Comparison of ENCODE assay signal across 13 cellular contexts in genomic region chr10:26407406-26407969, GRCh38. TPM values are rescaled to one million over a fixed set of nuclear protein-coding genes. Genes with fewer than 3 reads are reported as not detected.
A peak's percentile ranks its signal among the peaks of the same experiment; 100 is the strongest.
DNase-seq lines count a peak whose midpoint lies in the region; ATAC-seq and TF ChIP-seq lines count a peak whose summit lies in the region.
"Had no signal": no experiment of that assay in that cellular context is flagged by ENCODE, and none has a peak within 500 bp of the region (broad histone marks: within the 10 kb centered on the region; RNA-seq: fewer than 3 reads in every experiment).

No MANE protein-coding gene starts in this region.

- ATAC-seq in HG02970 (IDR thresholded peaks at IDR 0.05; ENCODE audit: low FRiP score, unreplicated experiment) = no peak

- TF ChIP-seq CTCF in type B pancreatic cell (conservative IDR thresholded peaks at IDR 0.05) = no peak

- no peak overlapping the region for H3K4me3 Mint-ChIP-seq in type B pancreatic cell
- H3K4me3 Mint-ChIP-seq in activated CD4-positive, alpha-beta T cell treated with anti-CD3 and anti-CD28 coated beads, Interleukin-2, amount 10 ng/mL, durations not matched to agents 7 days and 5 days = no peak overlapping the region
- H3K4me3 Mint-ChIP-seq: naive B cell had no signal

- peaks cover 5% of the 10 kb centered on the region for H3K4me1 Mint-ChIP-seq in type B pancreatic cell (ENCODE audit: unreplicated experiment)
- H3K4me1 Mint-ChIP-seq in activated CD4-positive, alpha-beta T cell treated with anti-CD3 and anti-CD28 coated beads, Interleukin-2, amount 10 ng/mL, durations not matched to agents 7 days and 5 days = no peaks in the 10 kb centered on the region

- DNase-seq in AG08395 (ENCODE audit: low spot score) = peak; percentile 4
- peak; percentile 6 for DNase-seq in ELF-1 (ENCODE audit: low read depth, low spot score)
- DNase-seq in SW480 (ENCODE audit: low spot score) = peak; percentile 5
- DNase-seq in islet precursor cell = peak; percentile 93
- DNase-seq in type B pancreatic cell (ENCODE audit: extremely low spot score, unreplicated experiment) = no peak
- DNase-seq in activated CD4-positive, alpha-beta T cell treated with anti-CD3 and anti-CD28 coated beads, Interleukin-2, amount 10 ng/mL, durations not matched to agents 7 days and 5 days = no peak
- no peak for DNase-seq in G401 (ENCODE audit: low spot score)
- DNase-seq: activated CD4-positive, alpha-beta T cell treated with anti-CD3 and anti-CD28 coated beads for 48 hours; activated naive CD4-positive, alpha-beta T cell treated with anti-CD3 and anti-CD28 coated beads, Interleukin-2, amount 50 U/mL, for 16 hours; KG1; naive B cell; NCI-H2227 treated with DMSO at 0.1 percent for 48 hours had no signal

- H3K27ac Mint-ChIP-seq in type B pancreatic cell = no peak overlapping the region
- no peak overlapping the region for H3K27ac Mint-ChIP-seq in activated CD4-positive, alpha-beta T cell treated with anti-CD3 and anti-CD28 coated beads, Interleukin-2, amount 10 ng/mL, durations not matched to agents 7 days and 5 days

- H3K36me3 Mint-ChIP-seq in type B pancreatic cell = no peaks in the 10 kb centered on the region
- no peaks in the 10 kb centered on the region for H3K36me3 Mint-ChIP-seq in activated CD4-positive, alpha-beta T cell treated with anti-CD3 and anti-CD28 coated beads, Interleukin-2, amount 10 ng/mL, durations not matched to agents 7 days and 5 days (ENCODE audit: low read depth)
- H3K36me3 Mint-ChIP-seq: naive B cell had no signal

- H3K27me3 Mint-ChIP-seq in type B pancreatic cell = peaks cover 2% of the 10 kb centered on the region
- H3K27me3 Mint-ChIP-seq in activated CD4-positive, alpha-beta T cell treated with anti-CD3 and anti-CD28 coated beads, Interleukin-2, amount 10 ng/mL, durations not matched to agents 7 days and 5 days = peaks cover 4% of the 10 kb centered on the region
- H3K27me3 Mint-ChIP-seq: naive B cell had no signal

- H3K9me3 Mint-ChIP-seq in type B pancreatic cell = peaks cover 5% of the 10 kb centered on the region
- H3K9me3 Mint-ChIP-seq in activated CD4-positive, alpha-beta T cell treated with anti-CD3 and anti-CD28 coated beads, Interleukin-2, amount 10 ng/mL, durations not matched to agents 7 days and 5 days = no peaks in the 10 kb centered on the region
- H3K9me3 Mint-ChIP-seq: naive B cell had no signal

- in situ Hi-C loops in G401 (cut with HindIII; ENCODE audit: low sequenced_read_pairs) = no loop called here

- POLR2A ChIA-PET in activated CD4-positive, alpha-beta T cell treated with anti-CD3 and anti-CD28 coated beads, Interleukin-2, amount 10 ng/mL, durations not matched to agents 7 days and 5 days (lab: Charles Lee) = no interaction called here

- CTCF ChIA-PET in activated CD4-positive, alpha-beta T cell treated with anti-CD3 and anti-CD28 coated beads, Interleukin-2, amount 10 ng/mL, durations not matched to agents 7 days and 5 days (lab: Charles Lee) = interaction anchor here (0.7 kb wide), 1 partner anchor 73 kb away, joined by 4 read pairs; no protein-coding TSS in a partner anchor

RNA-seq across cellular contexts. Expression of gene APBB1IP, which starts 30.7 kb away (rescaled TPM):
- 0.12 and 0.48 TPM in 2 replicates for total RNA-seq in type B pancreatic cell (ENCODE audit: low replicate concordance)
- 10 to 100 TPM; 78.4 to 92.2 TPM for total RNA-seq in activated CD4-positive, alpha-beta T cell treated with anti-CD3 and anti-CD28 coated beads, Interleukin-2, amount 10 ng/mL, durations not matched to agents 7 days and 5 days
- total RNA-seq in G401 (2014; rRNA removed; shearing (Covaris generic)) = not detected in 2 replicates

Comparison
In these comparisons a context has a peak if more than half of its experiments do, and no peak if none do; other contexts are left out.
1. DNase-seq: peak in AG08395 (single experiment), ELF-1 (single experiment), SW480 (single experiment) and islet precursor cell (single experiment); none in type B pancreatic cell (single experiment), activated CD4-positive, alpha-beta T cell treated with anti-CD3 and anti-CD28 coated beads, Interleukin-2, amount 10 ng/mL, durations not matched to agents 7 days and 5 days (single experiment) and G401 (single experiment).
2. RNA of gene APBB1IP, which starts 30.7 kb away (total RNA-seq): 78.4 to 92.2 TPM in activated CD4-positive, alpha-beta T cell treated with anti-CD3 and anti-CD28 coated beads, Interleukin-2, amount 10 ng/mL, durations not matched to agents 7 days and 5 days; 0.12 to 0.48 TPM in type B pancreatic cell and not detected in G401; every median in the first group is over 10 times any median in the second.